Comparison of ENCODE assay signal across 29 cellular contexts in genomic region chr4:136489101-136489500, GRCh38.
"Had no signal": no experiment of that assay in that cellular context is flagged by ENCODE, and none has a peak within 500 bp of the region (broad histone marks: within the 10 kb centered on the region; RNA-seq: fewer than 3 reads in every experiment).

No MANE protein-coding gene starts in this region.

- H3K4me3 Mint-ChIP-seq: stimulated activated effector memory CD8-positive, alpha-beta T cell treated with anti-CD3 and anti-CD28 coated beads, Interleukin-12 subunit alpha, Interleukin-12 subunit beta, amount 100 ng/mL, for 72 hours; stimulated activated memory B cell treated with anti-CD40 and anti-IgM and Interleukin-4, amounts not matched to agents 10 μg/mL and 1 μg/mL and 100 μg/mL, for 72 hours; stimulated activated naive B cell treated with anti-CD40 and anti-IgM and Interleukin-4, amounts not matched to agents 10 μg/mL and 1 μg/mL and 100 μg/mL, for 72 hours; stimulated activated naive CD8-positive, alpha-beta T cell treated with anti-CD3 and anti-CD28 coated beads, Interleukin-15, amount 100 ng/mL, for 72 hours; stimulated activated naive CD8-positive, alpha-beta T cell treated with anti-CD3 and anti-CD28 coated beads, Interleukin-15, Interleukin-2, amounts not matched to agents 100 ng/mL and 50 ng/mL, for 24 hours; type B pancreatic cell had no signal

- H3K9me3 Mint-ChIP-seq: type B pancreatic cell had no signal

- H3K4me1 Mint-ChIP-seq: stimulated activated effector memory CD8-positive, alpha-beta T cell treated with anti-CD3 and anti-CD28 coated beads, Interleukin-12 subunit alpha, Interleukin-12 subunit beta, amount 100 ng/mL, for 72 hours; stimulated activated memory B cell treated with anti-CD40 and anti-IgM and Interleukin-4, amounts not matched to agents 10 μg/mL and 1 μg/mL and 100 μg/mL, for 72 hours; stimulated activated naive B cell treated with anti-CD40 and anti-IgM and Interleukin-4, amounts not matched to agents 10 μg/mL and 1 μg/mL and 100 μg/mL, for 72 hours; stimulated activated naive CD8-positive, alpha-beta T cell treated with anti-CD3 and anti-CD28 coated beads, Interleukin-15, amount 100 ng/mL, for 72 hours had no signal

- H3K36me3 Mint-ChIP-seq: stimulated activated effector memory CD8-positive, alpha-beta T cell treated with anti-CD3 and anti-CD28 coated beads, Interleukin-12 subunit alpha, Interleukin-12 subunit beta, amount 100 ng/mL, for 72 hours; stimulated activated memory B cell treated with anti-CD40 and anti-IgM and Interleukin-4, amounts not matched to agents 10 μg/mL and 1 μg/mL and 100 μg/mL, for 72 hours; stimulated activated naive B cell treated with anti-CD40 and anti-IgM and Interleukin-4, amounts not matched to agents 10 μg/mL and 1 μg/mL and 100 μg/mL, for 72 hours; type B pancreatic cell had no signal

- DNase-seq: stimulated activated CD4-positive, alpha-beta T cell treated with anti-CD3 and anti-CD28 coated beads, Interleukin-2, amount 100 ng/mL, for 48 hours; stimulated activated CD4-positive, alpha-beta T cell treated with anti-CD3 and anti-CD28 coated beads, Interleukin-4, amount 100 ng/mL, for 1 hour; stimulated activated CD4-positive, alpha-beta T cell treated with anti-CD3 and anti-CD28 coated beads, Interleukin-4, amount 100 ng/mL, for 24 hours; stimulated activated CD4-positive, alpha-beta T cell treated with anti-CD3 and anti-CD28 coated beads, Interleukin-4, amount 100 ng/mL, for 4 hours; stimulated activated CD8-positive, alpha-beta memory T cell treated with anti-CD3 and anti-CD28 coated beads, Interleukin-4, amount 100 ng/mL, for 48 hours; stimulated activated naive B cell treated with anti-CD40 and anti-IgM and Interleukin-4, amounts not matched to agents 10 μg/mL and 1 μg/mL and 100 μg/mL, for 72 hours; stimulated activated naive CD4-positive, alpha-beta T cell; stimulated activated naive CD4-positive, alpha-beta T cell treated with Interleukin-2 at 50 U/mL for 16 hours; stimulated activated naive CD8-positive, alpha-beta T cell treated with anti-CD3 and anti-CD28 coated beads, Interleukin-15, amount 100 ng/mL, for 72 hours; stimulated activated naive CD8-positive, alpha-beta T cell treated with anti-CD3 and anti-CD28 coated beads, Interleukin-15, Interleukin-2, amounts not matched to agents 100 U/mL and 50 U/mL, for 24 hours; stomach; substantia nigra; testis; thyroid gland; tibial artery; transverse colon; trophoblast cell; upper lobe of left lung; upper lobe of right lung; uterus had no signal

- H3K27me3 Mint-ChIP-seq: stimulated activated memory B cell treated with anti-CD40 and anti-IgM and Interleukin-4, amounts not matched to agents 10 μg/mL and 1 μg/mL and 100 μg/mL, for 72 hours; stimulated activated naive B cell treated with anti-CD40 and anti-IgM and Interleukin-4, amounts not matched to agents 10 μg/mL and 1 μg/mL and 100 μg/mL, for 72 hours; stimulated activated naive CD8-positive, alpha-beta T cell treated with anti-CD3 and anti-CD28 coated beads, Interleukin-15, amount 100 ng/mL, for 72 hours; stimulated activated naive CD8-positive, alpha-beta T cell treated with anti-CD3 and anti-CD28 coated beads, Interleukin-15, Interleukin-2, amounts not matched to agents 100 ng/mL and 50 ng/mL, for 24 hours; type B pancreatic cell had no signal

- H3K36me3 ChIP-seq: stomach, suprapubic skin, thoracic aorta, thyroid gland, tibial artery, tibial nerve, transverse colon, upper lobe of left lung, upper lobe of right lung, uterus, vagina had no signal

- H3K9me3 ChIP-seq: stomach, suprapubic skin, testis, thoracic aorta, thyroid gland, tibial artery, tibial nerve, transverse colon, upper lobe of left lung, upper lobe of right lung, uterus, vagina had no signal

- ATAC-seq: stimulated activated effector memory CD8-positive, alpha-beta T cell treated with anti-CD3 and anti-CD28 coated beads, Interleukin-12 subunit alpha, Interleukin-12 subunit beta, amount 100 ng/mL, for 72 hours; stimulated activated memory B cell treated with anti-CD40 and anti-IgM and Interleukin-4, amounts not matched to agents 10 μg/mL and 1 μg/mL and 100 μg/mL, for 72 hours; stimulated activated naive B cell treated with anti-CD40 and anti-IgM and Interleukin-4, amounts not matched to agents 10 μg/mL and 1 μg/mL and 100 μg/mL, for 72 hours; stimulated activated naive CD8-positive, alpha-beta T cell treated with anti-CD3 and anti-CD28 coated beads, Interleukin-15, amount 100 ng/mL, for 72 hours; stimulated activated naive CD8-positive, alpha-beta T cell treated with anti-CD3 and anti-CD28 coated beads, Interleukin-15, Interleukin-2, amounts not matched to agents 100 U/mL and 50 U/mL, for 24 hours; upper lobe of right lung had no signal

- H3K27ac Mint-ChIP-seq: stimulated activated effector memory CD8-positive, alpha-beta T cell treated with anti-CD3 and anti-CD28 coated beads, Interleukin-12 subunit alpha, Interleukin-12 subunit beta, amount 100 ng/mL, for 72 hours; stimulated activated memory B cell treated with anti-CD40 and anti-IgM and Interleukin-4, amounts not matched to agents 10 μg/mL and 1 μg/mL and 100 μg/mL, for 72 hours; stimulated activated naive B cell treated with anti-CD40 and anti-IgM and Interleukin-4, amounts not matched to agents 10 μg/mL and 1 μg/mL and 100 μg/mL, for 72 hours; stimulated activated naive CD8-positive, alpha-beta T cell treated with anti-CD3 and anti-CD28 coated beads, Interleukin-15, amount 100 ng/mL, for 72 hours; stimulated activated naive CD8-positive, alpha-beta T cell treated with anti-CD3 and anti-CD28 coated beads, Interleukin-15, Interleukin-2, amounts not matched to agents 100 ng/mL and 50 ng/mL, for 24 hours; type B pancreatic cell had no signal

- H3K4me3 ChIP-seq: stomach, suprapubic skin, testis, thoracic aorta, thyroid gland, tibial artery, tibial nerve, transverse colon, upper lobe of left lung, upper lobe of right lung, uterus, vagina had no signal

- FAIRE-seq: urothelium cell line had no signal

- H3K4me1 ChIP-seq: stomach, suprapubic skin, testis, thyroid gland, tibial artery, tibial nerve, upper lobe of left lung, upper lobe of right lung, uterus, vagina had no signal
